ENCODE assay signal across 21 cellular contexts in the genomic region with DNA sequence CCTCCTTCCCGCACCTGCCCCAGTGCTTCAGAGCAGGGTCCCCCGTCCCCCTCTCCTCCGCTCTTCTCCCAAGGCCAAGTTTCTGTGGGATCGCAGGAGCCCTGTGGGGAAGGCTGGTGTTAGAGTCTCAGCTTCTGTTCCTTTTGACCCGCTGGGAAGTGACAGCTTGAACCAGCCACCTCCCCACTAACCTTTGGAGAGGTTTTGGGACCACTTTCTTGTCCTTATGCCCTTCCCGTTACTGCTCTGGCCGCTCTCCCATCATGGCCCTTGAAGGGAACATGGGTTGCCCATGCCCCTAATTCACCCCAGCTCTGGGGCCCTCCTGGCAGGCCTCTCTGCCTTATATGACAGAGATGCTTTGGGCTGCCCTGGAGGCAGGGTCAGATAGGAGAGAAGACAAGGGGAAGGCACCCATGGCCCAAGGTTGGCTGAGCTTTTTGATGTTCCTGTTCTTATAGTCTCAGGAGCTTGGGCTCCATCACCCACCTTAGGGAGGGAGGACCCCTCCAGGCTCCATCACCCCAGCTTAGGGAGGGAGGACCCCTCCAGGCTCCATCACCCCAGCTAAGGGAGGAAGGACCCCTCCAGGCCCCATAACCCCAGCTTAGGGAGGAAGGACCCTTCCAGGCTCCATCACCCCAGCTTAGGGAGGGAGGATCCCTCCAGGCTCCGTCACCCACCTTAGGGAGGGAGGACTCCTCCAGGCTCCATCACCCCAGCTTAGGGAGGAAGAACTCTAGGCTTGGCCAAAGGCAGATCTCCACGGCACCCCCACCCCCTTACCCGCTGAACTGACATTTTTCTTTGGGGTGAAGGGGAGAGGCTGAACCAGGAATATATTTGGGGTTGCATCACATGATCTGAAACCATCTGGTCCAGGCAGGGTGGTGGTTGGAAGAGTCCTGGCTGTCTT. TPM values are rescaled to one million over a fixed set of nuclear protein-coding genes. Genes with fewer than 3 reads are reported as not detected.
A peak's percentile ranks its signal among the peaks of the same experiment; 100 is the strongest.
DNase-seq lines count a peak whose midpoint lies in the region; ATAC-seq and TF ChIP-seq lines count a peak whose summit lies in the region.
"Had no signal": no experiment of that assay in that cellular context is flagged by ENCODE, and none has a peak within 500 bp of the region (broad histone marks: within the 10 kb centered on the region; RNA-seq: fewer than 3 reads in every experiment).

No MANE protein-coding gene starts in this region.

- no peak for ATAC-seq in sciatic nerve
- ATAC-seq: GM23338, Panc1 had no signal

- DNase-seq in activated effector memory CD4-positive, alpha-beta T cell treated with anti-CD3 and anti-CD28 coated beads, Interleukin-2, amount 50 U/mL, for 16 hours: peak; percentile 51
- DNase-seq in activated effector memory CD4-positive, alpha-beta T cell treated with Interleukin-2 at 50 U/mL for 16 hours: no peak
- DNase-seq in MV-4-11 (lab: John Stamatoyannopoulos, UW): peak; percentile 7
- DNase-seq in erythroblast (lab: John Stamatoyannopoulos, UW): no peak
- DNase-seq in sciatic nerve (ENCODE audit: low spot score): peak; percentile 43
- no peak for DNase-seq in foreskin melanocyte
- DNase-seq in stimulated activated CD8-positive, alpha-beta memory T cell treated with anti-CD3 and anti-CD28 coated beads, Interleukin-4, amount 100 ng/mL, for 48 hours: no peak
- no peak for DNase-seq in Ammon's horn (ENCODE audit: low spot score)
- DNase-seq: AML-193; Calu3; CD8-positive, alpha-beta memory T cell; DMS153; HCEC 1CT; Karpas-422; NCI-H1694; NCI-H2081; NCI-H2171 treated with DMSO at 0.1 percent for 48 hours; NCI-H524 treated with DMSO at 0.1 percent for 48 hours; NCI-H82 had no signal

- intact Hi-C loops in sciatic nerve (cut with DNase I): no loop called here

- peak; percentile 3 for TF ChIP-seq POLR2A in erythroblast (IDR thresholded peaks at IDR 0.05; ENCODE audit: low read length)

RNA-seq across cellular contexts. Expression of gene NT5M, which starts 45.0 kb away (rescaled TPM):
- total RNA-seq in sciatic nerve: 3.9 TPM

Comparison
In these comparisons a context has a peak if more than half of its experiments do, and no peak if none do; other contexts are left out.
1. DNase-seq: peak in activated effector memory CD4-positive, alpha-beta T cell treated with anti-CD3 and anti-CD28 coated beads, Interleukin-2, amount 50 U/mL, for 16 hours (single experiment), MV-4-11 (single experiment) and sciatic nerve (single experiment); none in activated effector memory CD4-positive, alpha-beta T cell treated with Interleukin-2 at 50 U/mL for 16 hours (single experiment), erythroblast (0 of 2), foreskin melanocyte (single experiment), stimulated activated CD8-positive, alpha-beta memory T cell treated with anti-CD3 and anti-CD28 coated beads, Interleukin-4, amount 100 ng/mL, for 48 hours (single experiment) and Ammon's horn (single experiment).